17 cellular contexts compared by ENCODE assay signal in the genomic region with DNA sequence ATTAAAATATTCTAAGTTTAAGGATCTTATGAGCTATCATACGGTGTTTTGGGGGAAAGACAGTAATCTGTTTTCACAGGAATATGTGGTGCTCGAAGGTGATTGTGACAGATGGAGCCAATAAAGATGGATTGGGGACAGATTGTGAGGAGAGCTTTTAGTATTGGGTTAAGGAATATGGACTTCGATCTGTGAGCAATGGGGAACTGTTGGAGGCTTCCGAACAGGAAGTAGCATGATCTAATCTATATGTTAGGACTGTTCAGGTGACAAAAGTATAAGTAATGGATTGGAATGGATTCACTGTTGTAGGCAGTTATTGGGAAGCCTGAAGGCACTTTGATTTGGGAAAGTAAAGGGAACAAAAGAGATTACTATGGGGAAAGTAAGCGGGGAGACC. TPM values are rescaled to one million over a fixed set of nuclear protein-coding genes. Genes with fewer than 3 reads are reported as not detected.
DNase-seq lines count a peak whose midpoint lies in the region; ATAC-seq and TF ChIP-seq lines count a peak whose summit lies in the region.
"Had no signal": no experiment of that assay in that cellular context is flagged by ENCODE, and none has a peak within 500 bp of the region (broad histone marks: within the 10 kb centered on the region; RNA-seq: fewer than 3 reads in every experiment).

No MANE protein-coding gene starts in this region.

- no peak for TF ChIP-seq POLR2A in right lobe of liver (IDR thresholded peaks at IDR 0.05)

- intact Hi-C loops in left colon (cut with DNase I, micrococcal nuclease), result loop anchor here in 1 of 2 donors (10.0 kb wide), 1 partner anchor 324 kb away; a partner anchor contains a TSS
- intact Hi-C loops in right lobe of liver (cut with DNase I), result loop anchor here in 1 of 2 donors (10.0 kb wide), 1 partner anchor 366 kb away; no protein-coding TSS in a partner anchor

- no peak for DNase-seq in left colon
- DNase-seq in right lobe of liver, result no peak
- no peak for DNase-seq in osteoblast (ENCODE audit: insufficient read length, low spot score, missing footprints)
- DNase-seq in activated CD4-positive, CD25-positive, alpha-beta regulatory T cell (lab: John Stamatoyannopoulos, UW), result no peak
- no peak for DNase-seq in NCI-H187 treated with DMSO at 0.1 percent for 48 hours (lab: John Stamatoyannopoulos, UW)
- DNase-seq in central memory CD4-positive, alpha-beta T cell, result no peak
- DNase-seq: C1 segment of cervical spinal cord; Calu3; CD4-positive, alpha-beta memory T cell; COR-L47; DMS153; DND-41; H9 had no signal

- H3K4me3 ChIP-seq in right lobe of liver (no peak overlapping the region), osteoblast (ENCODE audit: insufficient read depth, low read length) (no peak overlapping the region), subcutaneous abdominal adipose tissue (ENCODE audit: low read depth in 1 of 5, low read length in 5 of 5) (no peak overlapping the region)
- H3K4me3 ChIP-seq: GM23338 had no signal

- no peaks in the 10 kb centered on the region for H3K79me2 ChIP-seq in osteoblast (ENCODE audit: insufficient read depth, low read length)

- peak; percentile 49 for ATAC-seq in left colon
- no peak for ATAC-seq in right lobe of liver
- ATAC-seq in GM21619 (IDR thresholded peaks at IDR 0.05; ENCODE audit: unreplicated experiment), result no peak
- ATAC-seq: GM23338, HCT116 had no signal

- 79% methylated on average over 5 of the region's 5 CpGs for WGBS in right lobe of liver (ENCODE audit: insufficient coverage, low coverage, low lambda C conversion rate, missing lambda C conversion rate)

- H3K36me3 ChIP-seq in right lobe of liver (no peaks in the 10 kb centered on the region), osteoblast (ENCODE audit: insufficient read depth, low read length) (no peaks in the 10 kb centered on the region), subcutaneous abdominal adipose tissue (ENCODE audit: control insufficient read depth in 5 of 5, insufficient read depth in 5 of 5, low read length in 5 of 5) (no peaks in the 10 kb centered on the region)

- H3K9me3 ChIP-seq in right lobe of liver, result no peaks in the 10 kb centered on the region
- no peaks in the 10 kb centered on the region for H3K9me3 ChIP-seq in osteoblast (ENCODE audit: low read depth, low read length)
- no peaks in the 10 kb centered on the region for H3K9me3 ChIP-seq in subcutaneous abdominal adipose tissue (ENCODE audit: control insufficient read depth in 5 of 5, low read length in 5 of 5)

- no peaks in the 10 kb centered on the region for H3K27me3 ChIP-seq in right lobe of liver
- H3K27me3 ChIP-seq in osteoblast (ENCODE audit: insufficient read depth, low read length), result no peaks in the 10 kb centered on the region
- no peaks in the 10 kb centered on the region for H3K27me3 ChIP-seq in subcutaneous abdominal adipose tissue (ENCODE audit: control insufficient read depth in 5 of 5, insufficient read depth in 4 of 5, low read length in 5 of 5)

- H2AFZ ChIP-seq in osteoblast (ENCODE audit: low read length), result no peak overlapping the region
- H2AFZ ChIP-seq: GM23338 had no signal

- H3K27ac ChIP-seq in right lobe of liver (peak overlapping the region; percentile 29 to 50 (median 47)), osteoblast (ENCODE audit: low read depth, low read length) (peak overlapping the region; percentile 7), subcutaneous abdominal adipose tissue (ENCODE audit: low read depth, low read length) (peak overlapping the region; percentile 10)

- no peaks in the 10 kb centered on the region for H4K20me1 ChIP-seq in osteoblast (ENCODE audit: insufficient read depth, low read length)

- no peak overlapping the region for H3K9ac ChIP-seq in subcutaneous abdominal adipose tissue (ENCODE audit: low read length in 5 of 5)

- H3K4me2 ChIP-seq in osteoblast (ENCODE audit: insufficient read depth, low read length), result no peak overlapping the region
- H3K4me2 ChIP-seq: GM23338 had no signal

- no peak for TF ChIP-seq CTCF in right lobe of liver (IDR thresholded peaks at IDR 0.05)
- TF ChIP-seq CTCF in osteoblast (IDR thresholded peaks at IDR 0.05; ENCODE audit: extremely low read depth, low read depth, low read length), result no peak

- H3K4me1 ChIP-seq in right lobe of liver (peaks cover 0 to 23% (median 7%) of the 10 kb centered on the region in 4 donors), osteoblast (ENCODE audit: insufficient read depth, low read length) (peaks cover 10% of the 10 kb centered on the region), subcutaneous abdominal adipose tissue (ENCODE audit: control insufficient read depth in 5 of 5, insufficient read depth in 5 of 5, low read length in 5 of 5) (peaks cover 0 to 8% (median 0%) of the 10 kb centered on the region in 5 donors)

RNA-seq across cellular contexts. Expression of a gene that starts 7.4 kb away (rescaled TPM):
- total RNA-seq in left colon (10 to 100 TPM; 28.7 to 36.7 TPM), right lobe of liver (10 to 100 TPM; 74.3 to 96.4 (median 84.5) TPM), osteoblast (113 and 123 TPM in 2 replicates)
